Comparison of ENCODE assay signal across 8 cellular contexts in genomic region chr5:63125862-63126261, GRCh38.
DNase-seq lines count a peak whose midpoint lies in the region; ATAC-seq and TF ChIP-seq lines count a peak whose summit lies in the region.

No MANE protein-coding gene starts in this region.

- CTCF ChIA-PET in activated CD4-positive, alpha-beta T cell treated with anti-CD3 and anti-CD28 coated beads for 36 hours (lab: Charles Lee) = no interaction called here

- no peak overlapping the region for H3K4me3 ChIP-seq in GM23338
- H3K4me3 ChIP-seq in ascending aorta = no peak overlapping the region

- H3K9me3 ChIP-seq in ascending aorta = no peaks in the 10 kb centered on the region

- H2AFZ ChIP-seq in GM23338 = no peak overlapping the region

- peak; percentile 56 to 60 for TF ChIP-seq CTCF in GM23338 (conservative IDR thresholded peaks at IDR 0.05; ENCODE audit: low read depth in 2 of 2)
- TF ChIP-seq CTCF in ascending aorta (IDR thresholded peaks at IDR 0.05) = peak in 2 of 3 experiments; percentile 16 to 26

- H3K36me3 ChIP-seq in GM23338 (ENCODE audit: insufficient read depth) = no peaks in the 10 kb centered on the region
- H3K36me3 ChIP-seq in ascending aorta = no peaks in the 10 kb centered on the region

- peak; percentile 63 for ATAC-seq in activated CD4-positive, alpha-beta T cell treated with anti-CD3 and anti-CD28 coated beads for 36 hours
- ATAC-seq in GM23338 (peak; percentile 69), HG02870 (IDR thresholded peaks at IDR 0.05; ENCODE audit: unreplicated experiment) (no peak)

- H3K4me3 Mint-ChIP-seq in activated CD4-positive, alpha-beta T cell treated with anti-CD3 and anti-CD28 coated beads for 36 hours = no peak overlapping the region
- H3K4me3 Mint-ChIP-seq in GM23338 = no peak overlapping the region

- DNase-seq in activated CD4-positive, alpha-beta T cell treated with anti-CD3 and anti-CD28 coated beads for 36 hours = peak; percentile 24
- DNase-seq in activated CD4-positive, alpha-beta T cell treated with anti-CD3 and anti-CD28 coated beads, Interleukin-2, amount 50 U/mL, for 4 hours = no peak
- DNase-seq in GM23338 (ENCODE audit: low spot score) (peak; percentile 62), KG1 (lab: John Stamatoyannopoulos, UW) (peak; percentile 1), ascending aorta (ENCODE audit: low spot score in 2 of 2) (no peak), middle frontal gyrus (ENCODE audit: extremely low spot score, low spot score) (peak; percentile 7), HCEC 1CT (no peak)

- H3K27ac ChIP-seq in GM23338 (ENCODE audit: low read depth) (no peak overlapping the region), ascending aorta (no peak overlapping the region)

- H3K36me3 Mint-ChIP-seq in activated CD4-positive, alpha-beta T cell treated with anti-CD3 and anti-CD28 coated beads for 36 hours (ENCODE audit: low read depth) = no peaks in the 10 kb centered on the region
- H3K36me3 Mint-ChIP-seq in GM23338 (ENCODE audit: low read depth) = peaks cover 2% of the 10 kb centered on the region; the same call in 2 of the 3 replicates

- no peaks in the 10 kb centered on the region for H3K27me3 ChIP-seq in GM23338 (ENCODE audit: insufficient read depth)
- H3K27me3 ChIP-seq in ascending aorta = no peaks in the 10 kb centered on the region

- H3K27me3 Mint-ChIP-seq in activated CD4-positive, alpha-beta T cell treated with anti-CD3 and anti-CD28 coated beads for 36 hours = peaks cover 2% of the 10 kb centered on the region
- no peaks in the 10 kb centered on the region for H3K27me3 Mint-ChIP-seq in GM23338 (ENCODE audit: insufficient read depth, low read depth, poor library complexity)

- POLR2A ChIA-PET in activated CD4-positive, alpha-beta T cell treated with anti-CD3 and anti-CD28 coated beads for 36 hours (lab: Charles Lee) = no interaction called here

- intact Hi-C loops in activated CD4-positive, alpha-beta T cell treated with anti-CD3 and anti-CD28 coated beads for 36 hours (cut with DNase I, micrococcal nuclease) = loop anchor here in 1 of 2 experiments (5.0 kb wide), 1 partner anchor 836 kb away; the partner anchor contains the start of gene HTR1A
- intact Hi-C loops in ascending aorta (cut with DNase I) = no loop called here

- H3K4me1 ChIP-seq in GM23338 (ENCODE audit: insufficient read depth) (peaks cover 17% of the 10 kb centered on the region; the same call in 1 of the 2 replicates), ascending aorta (no peaks in the 10 kb centered on the region)

- H3K79me2 ChIP-seq in GM23338 (replicated peaks; ENCODE audit: insufficient read depth) = no peaks in the 10 kb centered on the region

- no peaks in the 10 kb centered on the region for H4K20me1 ChIP-seq in GM23338 (replicated peaks; ENCODE audit: insufficient read depth)

- peaks cover 11% of the 10 kb centered on the region; the same call in 1 of the 2 replicates for H3K9me2 ChIP-seq in GM23338 (ENCODE audit: insufficient read depth)

- H3K4me1 Mint-ChIP-seq in activated CD4-positive, alpha-beta T cell treated with anti-CD3 and anti-CD28 coated beads for 36 hours = no peaks in the 10 kb centered on the region
- peaks cover 19% of the 10 kb centered on the region for H3K4me1 Mint-ChIP-seq in GM23338

- no peak overlapping the region for H3K4me2 ChIP-seq in GM23338

- no peak overlapping the region for H3K27ac Mint-ChIP-seq in activated CD4-positive, alpha-beta T cell treated with anti-CD3 and anti-CD28 coated beads for 36 hours
- no peak overlapping the region for H3K27ac Mint-ChIP-seq in GM23338

- H3K9me3 Mint-ChIP-seq in activated CD4-positive, alpha-beta T cell treated with anti-CD3 and anti-CD28 coated beads for 36 hours (ENCODE audit: low read depth) = no peaks in the 10 kb centered on the region
- H3K9me3 Mint-ChIP-seq in GM23338 = peaks cover 3% of the 10 kb centered on the region; the same call in 1 of the 3 replicates

- no peaks in the 10 kb centered on the region for H3F3A ChIP-seq in GM23338 (replicated peaks; ENCODE audit: low read depth)

TF ChIP-seq in GM23338, 12 proteins besides CTCF, POLR2A, EP300 and RAD21 (continues in another document):
- TF ChIP-seq ZNF114 (CRISPR knock-in tag; IDR thresholded peaks at IDR 0.05) (no peak), NANOG (IDR thresholded peaks at IDR 0.05; ENCODE audit: borderline replicate concordance) (no peak), EZH2 (IDR thresholded peaks at IDR 0.05; ENCODE audit: low read depth, unreplicated experiment) (no peak), ZNF462 (CRISPR knock-in tag; IDR thresholded peaks at IDR 0.05) (no peak), JUNB (IDR thresholded peaks at IDR 0.05; ENCODE audit: unreplicated experiment) (no peak)
- TF ChIP-seq, protein P1, sequence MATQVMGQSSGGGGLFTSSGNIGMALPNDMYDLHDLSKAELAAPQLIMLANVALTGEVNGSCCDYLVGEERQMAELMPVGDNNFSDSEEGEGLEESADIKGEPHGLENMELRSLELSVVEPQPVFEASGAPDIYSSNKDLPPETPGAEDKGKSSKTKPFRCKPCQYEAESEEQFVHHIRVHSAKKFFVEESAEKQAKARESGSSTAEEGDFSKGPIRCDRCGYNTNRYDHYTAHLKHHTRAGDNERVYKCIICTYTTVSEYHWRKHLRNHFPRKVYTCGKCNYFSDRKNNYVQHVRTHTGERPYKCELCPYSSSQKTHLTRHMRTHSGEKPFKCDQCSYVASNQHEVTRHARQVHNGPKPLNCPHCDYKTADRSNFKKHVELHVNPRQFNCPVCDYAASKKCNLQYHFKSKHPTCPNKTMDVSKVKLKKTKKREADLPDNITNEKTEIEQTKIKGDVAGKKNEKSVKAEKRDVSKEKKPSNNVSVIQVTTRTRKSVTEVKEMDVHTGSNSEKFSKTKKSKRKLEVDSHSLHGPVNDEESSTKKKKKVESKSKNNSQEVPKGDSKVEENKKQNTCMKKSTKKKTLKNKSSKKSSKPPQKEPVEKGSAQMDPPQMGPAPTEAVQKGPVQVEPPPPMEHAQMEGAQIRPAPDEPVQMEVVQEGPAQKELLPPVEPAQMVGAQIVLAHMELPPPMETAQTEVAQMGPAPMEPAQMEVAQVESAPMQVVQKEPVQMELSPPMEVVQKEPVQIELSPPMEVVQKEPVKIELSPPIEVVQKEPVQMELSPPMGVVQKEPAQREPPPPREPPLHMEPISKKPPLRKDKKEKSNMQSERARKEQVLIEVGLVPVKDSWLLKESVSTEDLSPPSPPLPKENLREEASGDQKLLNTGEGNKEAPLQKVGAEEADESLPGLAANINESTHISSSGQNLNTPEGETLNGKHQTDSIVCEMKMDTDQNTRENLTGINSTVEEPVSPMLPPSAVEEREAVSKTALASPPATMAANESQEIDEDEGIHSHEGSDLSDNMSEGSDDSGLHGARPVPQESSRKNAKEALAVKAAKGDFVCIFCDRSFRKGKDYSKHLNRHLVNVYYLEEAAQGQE (IDR thresholded peaks at IDR 0.05; ENCODE audit: unreplicated experiment) = no peak

Comparison
In these comparisons a context has a peak if more than half of its experiments do, and no peak if none do; other contexts are left out.
1. DNase-seq: peak in activated CD4-positive, alpha-beta T cell treated with anti-CD3 and anti-CD28 coated beads for 36 hours (single experiment), GM23338 (single experiment), KG1 (single experiment) and middle frontal gyrus (single experiment); none in activated CD4-positive, alpha-beta T cell treated with anti-CD3 and anti-CD28 coated beads, Interleukin-2, amount 50 U/mL, for 4 hours (0 of 2), ascending aorta (0 of 2) and HCEC 1CT (single experiment).